Comparison of ENCODE assay signal across 24 cellular contexts in the genomic region with DNA sequence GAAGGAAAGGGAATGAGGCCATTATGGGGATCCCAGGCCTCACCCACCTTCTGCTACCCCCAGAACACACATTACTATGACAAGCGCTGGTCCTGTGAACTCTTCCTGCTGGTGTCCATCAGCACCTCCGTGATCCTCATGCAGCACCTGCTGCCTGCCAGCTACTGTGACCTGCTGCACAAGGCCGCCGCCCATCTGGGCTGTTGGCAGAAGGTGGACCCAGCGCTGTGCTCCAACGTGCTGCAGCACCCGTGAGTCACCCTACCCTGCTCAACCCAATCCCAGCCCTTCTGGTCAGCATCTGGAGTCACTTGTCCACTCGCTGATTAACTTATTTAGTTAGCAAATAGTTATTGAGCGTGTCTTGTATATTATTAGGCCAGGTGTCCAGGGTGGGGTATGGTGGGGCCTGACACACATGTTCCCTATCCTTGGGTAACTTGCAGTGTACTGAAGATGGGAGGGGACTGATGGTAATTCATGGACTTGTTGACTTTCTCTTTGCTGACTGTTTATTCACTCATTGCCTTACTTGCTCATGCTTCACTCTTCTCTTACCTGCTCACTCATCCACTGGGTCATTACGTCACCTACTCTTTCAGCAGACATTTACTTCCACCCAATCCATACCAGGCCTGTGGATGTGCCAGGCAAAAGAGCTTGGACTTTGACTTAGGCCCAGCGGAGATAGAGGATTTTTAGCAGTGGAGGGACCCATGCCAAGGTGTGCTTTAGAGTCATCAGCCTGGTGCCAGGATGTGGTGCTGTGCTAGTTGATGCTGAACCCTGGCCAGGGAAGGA. TPM values are rescaled to one million over a fixed set of nuclear protein-coding genes. Genes with fewer than 3 reads are reported as not detected.
A peak's percentile ranks its signal among the peaks of the same experiment; 100 is the strongest.
DNase-seq lines count a peak whose midpoint lies in the region; ATAC-seq and TF ChIP-seq lines count a peak whose summit lies in the region.
"Had no signal": no experiment of that assay in that cellular context is flagged by ENCODE, and none has a peak within 500 bp of the region (broad histone marks: within the 10 kb centered on the region; RNA-seq: fewer than 3 reads in every experiment).

No MANE protein-coding gene starts in this region.

- H3K4me1 ChIP-seq in mucosa of descending colon (ENCODE audit: low read depth), result no peaks in the 10 kb centered on the region
- H3K4me1 ChIP-seq: A549, foreskin keratinocyte, heart left ventricle had no signal

- H3K27ac ChIP-seq in epithelial cell of prostate, result peak overlapping the region; percentile 35
- H3K27ac ChIP-seq: A549, foreskin keratinocyte, heart left ventricle had no signal

- TF ChIP-seq CTCF in mucosa of descending colon (IDR thresholded peaks at IDR 0.05), result no peak

- H3K9me3 Mint-ChIP-seq in activated naive CD8-positive, alpha-beta T cell treated with anti-CD3 and anti-CD28 coated beads, Interleukin-2, amount 50 U/mL, for 24 hours, result no peaks in the 10 kb centered on the region
- H3K9me3 Mint-ChIP-seq: activated CD4-positive, alpha-beta memory T cell treated with anti-CD3 and anti-CD28 coated beads, Interleukin-2, amount 10 ng/mL, durations not matched to agents 7 days and 5 days; H9; stimulated activated naive CD8-positive, alpha-beta T cell treated with anti-CD3 and anti-CD28 coated beads, Interleukin-15, Interleukin-2, amounts not matched to agents 100 ng/mL and 50 ng/mL, for 24 hours; T-helper 1 cell treated with Interleukin-12 subunit alpha and Interleukin-12 subunit beta and Interleukin-4 antibody, amounts not matched to agents 30 μg/mL and 1 μg/mL, for 36 hours had no signal

- no peaks in the 10 kb centered on the region for H3K4me1 Mint-ChIP-seq in activated naive CD8-positive, alpha-beta T cell treated with anti-CD3 and anti-CD28 coated beads, Interleukin-2, amount 50 U/mL, for 24 hours
- H3K4me1 Mint-ChIP-seq: activated CD4-positive, alpha-beta memory T cell treated with anti-CD3 and anti-CD28 coated beads, Interleukin-2, amount 10 ng/mL, durations not matched to agents 7 days and 5 days; CD4-positive, alpha-beta memory T cell had no signal

- H3K4me3 Mint-ChIP-seq in activated naive CD8-positive, alpha-beta T cell treated with anti-CD3 and anti-CD28 coated beads, Interleukin-2, amount 50 U/mL, for 24 hours, result no peak overlapping the region
- H3K4me3 Mint-ChIP-seq: activated CD4-positive, alpha-beta memory T cell treated with anti-CD3 and anti-CD28 coated beads, Interleukin-2, amount 10 ng/mL, durations not matched to agents 7 days and 5 days; CD4-positive, alpha-beta memory T cell; H9; stimulated activated naive CD8-positive, alpha-beta T cell treated with anti-CD3 and anti-CD28 coated beads, Interleukin-15, Interleukin-2, amounts not matched to agents 100 ng/mL and 50 ng/mL, for 24 hours; T-helper 1 cell treated with Interleukin-12 subunit alpha and Interleukin-12 subunit beta and Interleukin-4 antibody, amounts not matched to agents 30 μg/mL and 1 μg/mL, for 36 hours had no signal

- H3K4me3 ChIP-seq in mucosa of descending colon, result no peak overlapping the region
- H3K4me3 ChIP-seq: A549, heart left ventricle had no signal

- intact Hi-C loops in mucosa of descending colon (cut with DNase I, micrococcal nuclease), result no loop called here

- H3K27ac Mint-ChIP-seq in activated naive CD8-positive, alpha-beta T cell treated with anti-CD3 and anti-CD28 coated beads, Interleukin-2, amount 50 U/mL, for 24 hours, result no peak overlapping the region
- H3K27ac Mint-ChIP-seq: activated CD4-positive, alpha-beta memory T cell treated with anti-CD3 and anti-CD28 coated beads, Interleukin-2, amount 10 ng/mL, durations not matched to agents 7 days and 5 days; H9; stimulated activated naive CD8-positive, alpha-beta T cell treated with anti-CD3 and anti-CD28 coated beads, Interleukin-15, Interleukin-2, amounts not matched to agents 100 ng/mL and 50 ng/mL, for 24 hours; T-helper 1 cell treated with Interleukin-12 subunit alpha and Interleukin-12 subunit beta and Interleukin-4 antibody, amounts not matched to agents 30 μg/mL and 1 μg/mL, for 36 hours had no signal

- ATAC-seq in mucosa of descending colon (peak; percentile 90), HG03520 (IDR thresholded peaks at IDR 0.05; ENCODE audit: unreplicated experiment) (no peak)
- no peak for ATAC-seq in activated naive CD8-positive, alpha-beta T cell treated with anti-CD3 and anti-CD28 coated beads, Interleukin-2, amount 50 U/mL, for 24 hours
- ATAC-seq: A549; activated CD4-positive, CD25-positive, alpha-beta regulatory T cell treated with anti-CD3 and anti-CD28 coated beads, Interleukin-2, amount 50 U/mL, for 24 hours; foreskin keratinocyte; heart left ventricle had no signal

- H3K36me3 Mint-ChIP-seq in activated naive CD8-positive, alpha-beta T cell treated with anti-CD3 and anti-CD28 coated beads, Interleukin-2, amount 50 U/mL, for 24 hours (ENCODE audit: low read depth), result peaks cover 35% of the 10 kb centered on the region

- no peaks in the 10 kb centered on the region for H3K9me3 ChIP-seq in mucosa of descending colon
- H3K9me3 ChIP-seq: A549, heart left ventricle, SK-N-SH had no signal

- peaks cover 2% of the 10 kb centered on the region for H3K36me3 ChIP-seq in mucosa of descending colon (ENCODE audit: low read depth)

- H3K27me3 Mint-ChIP-seq in activated naive CD8-positive, alpha-beta T cell treated with anti-CD3 and anti-CD28 coated beads, Interleukin-2, amount 50 U/mL, for 24 hours, result no peaks in the 10 kb centered on the region
- H3K27me3 Mint-ChIP-seq: activated CD4-positive, alpha-beta memory T cell treated with anti-CD3 and anti-CD28 coated beads, Interleukin-2, amount 10 ng/mL, durations not matched to agents 7 days and 5 days; CD4-positive, alpha-beta memory T cell; stimulated activated naive CD8-positive, alpha-beta T cell treated with anti-CD3 and anti-CD28 coated beads, Interleukin-15, Interleukin-2, amounts not matched to agents 100 ng/mL and 50 ng/mL, for 24 hours had no signal

- peak; percentile 82 for DNase-seq in COLO668 (lab: John Stamatoyannopoulos, UW; ENCODE audit: unreplicated experiment)
- peak; percentile 97 for DNase-seq in NCI-H774 (lab: John Stamatoyannopoulos, UW)
- no peak for DNase-seq in epithelial cell of prostate (ENCODE audit: low read depth, low spot score)
- peak; percentile 38 to 72 (median 48) for DNase-seq in mucosa of descending colon
- no peak for DNase-seq in AG20443 (ENCODE audit: low spot score)
- DNase-seq in NCI-H1105 treated with DMSO at 0.1 percent for 48 hours (lab: John Stamatoyannopoulos, UW), result no peak
- no peak for DNase-seq in activated naive CD8-positive, alpha-beta T cell treated with anti-CD3 and anti-CD28 coated beads, Interleukin-2, amount 50 U/mL, for 24 hours
- DNase-seq: activated CD4-positive, alpha-beta memory T cell treated with anti-CD3 and anti-CD28 coated beads, Interleukin-2, amount 10 ng/mL, durations not matched to agents 7 days and 5 days; CD4-positive, alpha-beta memory T cell; DMS 273 treated with DMSO at 0.1 percent for 48 hours; erythroblast; foreskin keratinocyte; H9; heart left ventricle; IMR-90; NCI-H1048; NCI-H2029 treated with DMSO at 0.1 percent for 48 hours; NCI-H345; SK-N-SH had no signal

RNA-seq across cellular contexts. Expression of gene KPNA6, which starts 12.9 kb away (rescaled TPM):
- 10 to 100 TPM; 47.1 to 70.7 (median 50.1) TPM for total RNA-seq in mucosa of descending colon

RNA-seq across cellular contexts. Expression of gene TMEM39B, which starts 22.2 kb away (rescaled TPM):
- total RNA-seq in mucosa of descending colon, result 10 to 100 TPM in 2 of 3 donors, 1 to 10 TPM in 1; 9.7 to 14.2 (median 12.2) TPM

Comparison
In these comparisons a context has a peak if more than half of its experiments do, and no peak if none do; other contexts are left out.
1. DNase-seq: peak in COLO668 (single experiment), NCI-H774 (single experiment) and mucosa of descending colon (3 of 3); none in epithelial cell of prostate (single experiment), AG20443 (single experiment), NCI-H1105 treated with DMSO at 0.1 percent for 48 hours (single experiment) and activated naive CD8-positive, alpha-beta T cell treated with anti-CD3 and anti-CD28 coated beads, Interleukin-2, amount 50 U/mL, for 24 hours (single experiment).